ENCODE assay signal across 10 cellular contexts in genomic region chr6:20630617-20631448, GRCh38.
DNase-seq lines count a peak whose midpoint lies in the region; ATAC-seq and TF ChIP-seq lines count a peak whose summit lies in the region.
"Had no signal": no experiment of that assay in that cellular context is flagged by ENCODE, and none has a peak within 500 bp of the region (broad histone marks: within the 10 kb centered on the region; RNA-seq: fewer than 3 reads in every experiment).

No MANE protein-coding gene starts in this region.

- DNase-seq in DMS 273 (lab: John Stamatoyannopoulos, UW; ENCODE audit: unreplicated experiment) (peak; percentile 50), DMS 273 treated with DMSO at 0.1 percent for 48 hours (lab: John Stamatoyannopoulos, UW) (no peak), GM20000 (ENCODE audit: low spot score) (peak; percentile 7), NCI-H2029 treated with DMSO at 0.1 percent for 48 hours (lab: John Stamatoyannopoulos, UW) (peak; percentile 96), C1 segment of cervical spinal cord (lab: John Stamatoyannopoulos, UW) (no peak)
- DNase-seq: foreskin melanocyte, MM.1S had no signal

- peak; percentile 91 for ATAC-seq in esophagus mucosa
- no peak for ATAC-seq in GM18511 (IDR thresholded peaks at IDR 0.05; ENCODE audit: unreplicated experiment)
- no peak for ATAC-seq in GM18520 (IDR thresholded peaks at IDR 0.05; ENCODE audit: unreplicated experiment)

- no peak for TF ChIP-seq CTCF in GM20000 (IDR thresholded peaks at IDR 0.05; ENCODE audit: extremely low read depth, missing control alignments)

Comparison
In these comparisons a context has a peak if more than half of its experiments do, and no peak if none do; other contexts are left out.
1. DNase-seq: peak in DMS 273 (single experiment), GM20000 (single experiment) and NCI-H2029 treated with DMSO at 0.1 percent for 48 hours (single experiment); none in DMS 273 treated with DMSO at 0.1 percent for 48 hours (single experiment) and C1 segment of cervical spinal cord (0 of 14).